Comparison of ENCODE assay signal across 9 cellular contexts in the genomic region with DNA sequence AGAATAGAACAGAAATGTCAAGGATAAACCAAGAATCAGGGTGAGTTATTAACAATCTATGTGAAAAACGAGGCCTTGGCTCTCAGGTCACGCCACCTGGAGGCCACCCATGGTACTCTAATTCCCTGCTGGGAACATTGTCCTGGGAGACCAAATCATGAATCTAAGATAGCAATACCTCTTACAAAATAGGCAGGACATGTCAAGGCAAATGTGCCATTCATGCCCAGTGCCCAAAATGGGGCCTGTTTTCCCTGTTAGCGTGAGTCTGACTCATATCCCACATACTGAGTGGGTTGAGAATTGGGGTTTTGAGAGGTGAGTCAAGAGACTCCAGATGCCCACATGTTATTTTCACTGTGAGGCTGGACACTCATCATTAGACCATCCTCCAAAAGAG.
DNase-seq lines count a peak whose midpoint lies in the region; ATAC-seq and TF ChIP-seq lines count a peak whose summit lies in the region.
"Had no signal": no experiment of that assay in that cellular context is flagged by ENCODE, and none has a peak within 500 bp of the region (broad histone marks: within the 10 kb centered on the region; RNA-seq: fewer than 3 reads in every experiment).

No MANE protein-coding gene starts in this region.

- H3K4me3 ChIP-seq in A673 (ENCODE audit: low read depth, low read length, poor library complexity, severe bottlenecking) = no peak overlapping the region
- no peak overlapping the region for H3K4me3 ChIP-seq in Peyer's patch
- H3K4me3 ChIP-seq in osteoblast (ENCODE audit: insufficient read depth, low read length) = no peak overlapping the region
- no peak overlapping the region for H3K4me3 ChIP-seq in CD8-positive, alpha-beta T cell (ENCODE audit: low read depth, low read length)

- H3K9me3 ChIP-seq in A673 (ENCODE audit: low read depth, low read length, poor library complexity, severe bottlenecking) (no peaks in the 10 kb centered on the region), Peyer's patch (peaks cover 0 to 4% (median 0%) of the 10 kb centered on the region in 4 donors), osteoblast (ENCODE audit: low read depth, low read length) (no peaks in the 10 kb centered on the region)
- H3K9me3 ChIP-seq in CD8-positive, alpha-beta T cell (ENCODE audit: low read length) = no peaks in the 10 kb centered on the region

- POLR2A ChIA-PET in A673 (lab: Charles Lee; ENCODE audit: low non-redundant PET) = no interaction called here
- POLR2A ChIA-PET in CD8-positive, alpha-beta T cell (lab: Charles Lee) = no interaction called here

- no peak overlapping the region for H3K27ac Mint-ChIP-seq in CD8-positive, alpha-beta T cell
- H3K27ac Mint-ChIP-seq: memory B cell had no signal

- peaks cover 2% of the 10 kb centered on the region for H3K27me3 Mint-ChIP-seq in CD8-positive, alpha-beta T cell (ENCODE audit: low read depth)

- no peaks in the 10 kb centered on the region for H3K4me1 Mint-ChIP-seq in CD8-positive, alpha-beta T cell (ENCODE audit: low read depth)
- H3K4me1 Mint-ChIP-seq: memory B cell had no signal

- no peaks in the 10 kb centered on the region for H3K4me1 ChIP-seq in A673 (ENCODE audit: insufficient read depth, low read length, poor library complexity, severe bottlenecking)
- no peaks in the 10 kb centered on the region for H3K4me1 ChIP-seq in Peyer's patch
- H3K4me1 ChIP-seq in osteoblast (ENCODE audit: insufficient read depth, low read length) = peaks cover 22% of the 10 kb centered on the region
- no peaks in the 10 kb centered on the region for H3K4me1 ChIP-seq in CD8-positive, alpha-beta T cell (ENCODE audit: insufficient read depth, low read length)

- peak overlapping the region; percentile 41 for H3K4me2 ChIP-seq in osteoblast (ENCODE audit: insufficient read depth, low read length)

- H3K27me3 ChIP-seq in A673 (replicated peaks; ENCODE audit: insufficient read depth, low read depth, low read length, poor library complexity) = no peaks in the 10 kb centered on the region
- no peaks in the 10 kb centered on the region for H3K27me3 ChIP-seq in Peyer's patch
- no peaks in the 10 kb centered on the region for H3K27me3 ChIP-seq in osteoblast (ENCODE audit: insufficient read depth, low read length)
- H3K27me3 ChIP-seq in CD8-positive, alpha-beta T cell (ENCODE audit: insufficient read depth, low read length) = no peaks in the 10 kb centered on the region

- peaks cover 2% of the 10 kb centered on the region for H3K36me3 Mint-ChIP-seq in CD8-positive, alpha-beta T cell
- H3K36me3 Mint-ChIP-seq: memory B cell had no signal

- peak; percentile 69 for ATAC-seq in HG02852 (IDR thresholded peaks at IDR 0.05; ENCODE audit: unreplicated experiment)
- peak; percentile 89 for ATAC-seq in esophagus mucosa
- no peak for ATAC-seq in CD8-positive, alpha-beta T cell

- no peak for TF ChIP-seq POLR2A in Peyer's patch (IDR thresholded peaks at IDR 0.05)

- DNase-seq in A673 (ENCODE audit: low spot score) (peak; percentile 40), GDM1 (lab: John Stamatoyannopoulos, UW) (peak; percentile 11), Peyer's patch (no peak), osteoblast (ENCODE audit: insufficient read length, low spot score, missing footprints) (peak; percentile 58), ecto neural progenitor cell (ENCODE audit: low spot score) (no peak)
- DNase-seq in CD8-positive, alpha-beta T cell = no peak

- no peaks in the 10 kb centered on the region for H3K79me2 ChIP-seq in osteoblast (ENCODE audit: insufficient read depth, low read length)

- H3K9me3 Mint-ChIP-seq in CD8-positive, alpha-beta T cell = peaks cover 4% of the 10 kb centered on the region

- TF ChIP-seq CTCF in A673 (conservative IDR thresholded peaks at IDR 0.05; ENCODE audit: low read depth, low read length) (peak; percentile 67), Peyer's patch (IDR thresholded peaks at IDR 0.05) (peak in 4 of 6 experiments; percentile 30 to 43 (median 34)), osteoblast (IDR thresholded peaks at IDR 0.05; ENCODE audit: extremely low read depth, low read depth, low read length) (peak; percentile 75)
- no peak for TF ChIP-seq CTCF in CD8-positive, alpha-beta T cell (IDR thresholded peaks at IDR 0.05)

- BruUV-seq in A673 (replicated peaks; lab: Mats Ljungman, UMichigan) = no TSS peak

- H3K36me3 ChIP-seq in A673 (ENCODE audit: insufficient read depth, low read length, poor library complexity, severe bottlenecking) (no peaks in the 10 kb centered on the region), Peyer's patch (no peaks in the 10 kb centered on the region), osteoblast (ENCODE audit: insufficient read depth, low read length) (no peaks in the 10 kb centered on the region)
- H3K36me3 ChIP-seq in CD8-positive, alpha-beta T cell (ENCODE audit: insufficient read depth, low read length) = no peaks in the 10 kb centered on the region

- CTCF ChIA-PET in A673 (lab: Charles Lee) = no interaction called here
- CTCF ChIA-PET in CD8-positive, alpha-beta T cell (lab: Charles Lee) = interaction anchor here (0.7 kb wide), 1 partner anchor 70 kb away, joined by 3 read pairs; no protein-coding TSS in a partner anchor

- no peak overlapping the region for H3K4me3 Mint-ChIP-seq in CD8-positive, alpha-beta T cell
- H3K4me3 Mint-ChIP-seq: memory B cell had no signal

- peak overlapping the region; percentile 25 for H2AFZ ChIP-seq in osteoblast (ENCODE audit: low read length)

- intact Hi-C loops in A673 (cut with micrococcal nuclease; ENCODE audit: unreplicated experiment) = loop anchor here (5.0 kb wide), 2 partner anchors 690 to 1295 kb away; no protein-coding TSS in a partner anchor
- intact Hi-C loops in CD8-positive, alpha-beta T cell (cut with DNase I, micrococcal nuclease) = no loop called here

- no peak overlapping the region for H3K27ac ChIP-seq in A673 (ENCODE audit: low read depth, low read length, poor library complexity, severe bottlenecking)
- no peak overlapping the region for H3K27ac ChIP-seq in Peyer's patch
- H3K27ac ChIP-seq in osteoblast (ENCODE audit: low read depth, low read length) = peak overlapping the region; percentile 86
- H3K27ac ChIP-seq in CD8-positive, alpha-beta T cell (ENCODE audit: low read depth, low read length) = no peak overlapping the region

- no peaks in the 10 kb centered on the region for H4K20me1 ChIP-seq in osteoblast (ENCODE audit: insufficient read depth, low read length)

Comparison
In these comparisons a context has a peak if more than half of its experiments do, and no peak if none do; other contexts are left out.
1. DNase-seq: peak in A673 (single experiment), GDM1 (single experiment) and osteoblast (single experiment); none in Peyer's patch (0 of 3), ecto neural progenitor cell (single experiment) and CD8-positive, alpha-beta T cell (0 of 7).